In the genomic region with DNA sequence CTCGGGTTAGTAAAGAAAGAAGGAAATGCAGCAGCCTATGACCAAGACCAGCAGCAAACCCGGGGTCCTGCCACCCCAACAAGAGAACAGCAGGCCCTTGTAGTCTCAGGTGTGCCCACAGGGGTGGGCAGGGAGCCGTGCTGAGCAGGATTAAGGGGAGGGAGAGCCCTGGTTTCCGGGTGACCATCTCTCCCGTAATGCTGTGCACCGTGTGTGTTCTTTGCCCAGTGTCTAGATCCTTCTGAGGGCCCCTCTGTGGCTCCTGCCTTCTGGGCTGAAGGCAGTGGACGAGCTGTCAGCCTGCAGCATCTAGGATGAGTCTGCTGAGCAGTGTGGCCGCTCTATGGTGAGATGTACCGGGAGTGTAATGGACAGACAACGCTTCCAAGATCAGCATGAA, we compare ENCODE assay signal across 25 cellular contexts. TPM values are rescaled to one million over a fixed set of nuclear protein-coding genes. Genes with fewer than 3 reads are reported as not detected.
"Had no signal": no experiment of that assay in that cellular context is flagged by ENCODE, and none has a peak within 500 bp of the region (broad histone marks: within the 10 kb centered on the region; RNA-seq: fewer than 3 reads in every experiment).

No MANE protein-coding gene starts in this region.

- H3K4me3 Mint-ChIP-seq: activated CD4-positive, alpha-beta T cell treated with anti-CD3 and anti-CD28 coated beads for 36 hours; activated naive CD8-positive, alpha-beta T cell treated with anti-CD3 and anti-CD28 coated beads, Interleukin-2, amount 10 ng/mL, durations not matched to agents 7 days and 5 days; natural killer cell; stimulated activated effector memory CD8-positive, alpha-beta T cell treated with anti-CD3 and anti-CD28 coated beads, Interleukin-12 subunit alpha, Interleukin-12 subunit beta, amount 100 ng/mL, for 72 hours; stimulated activated naive CD8-positive, alpha-beta T cell treated with anti-CD3 and anti-CD28 coated beads, Interleukin-15, Interleukin-2, amounts not matched to agents 100 ng/mL and 50 ng/mL, for 24 hours; T-helper 2 cell treated with Interferon-gamma antibody and Interleukin-4, amounts not matched to agents 5 μg/mL and 100 μg/mL, for 36 hours had no signal

- H3K4me3 ChIP-seq: heart right ventricle, left ventricle myocardium inferior, lung, pancreas, prostate gland, skin epidermis, thoracic aorta, upper lobe of left lung had no signal

- H3K27me3 ChIP-seq: neutrophil, pancreas, upper lobe of left lung had no signal

- H3K4me1 Mint-ChIP-seq: activated CD4-positive, alpha-beta T cell treated with anti-CD3 and anti-CD28 coated beads for 36 hours; activated naive CD8-positive, alpha-beta T cell treated with anti-CD3 and anti-CD28 coated beads, Interleukin-2, amount 10 ng/mL, durations not matched to agents 7 days and 5 days; natural killer cell; stimulated activated effector memory CD8-positive, alpha-beta T cell treated with anti-CD3 and anti-CD28 coated beads, Interleukin-12 subunit alpha, Interleukin-12 subunit beta, amount 100 ng/mL, for 72 hours had no signal

- H3K36me3 ChIP-seq: brain microvascular endothelial cell, heart right ventricle, left ventricle myocardium inferior, neutrophil, pancreas, prostate gland, thoracic aorta, upper lobe of left lung had no signal

- H3K27ac ChIP-seq: brain microvascular endothelial cell, heart right ventricle, left ventricle myocardium inferior, neutrophil, pancreas, prostate gland, skin epidermis, thoracic aorta, upper lobe of left lung had no signal

- H3K27me3 Mint-ChIP-seq: activated naive CD8-positive, alpha-beta T cell treated with anti-CD3 and anti-CD28 coated beads, Interleukin-2, amount 10 ng/mL, durations not matched to agents 7 days and 5 days had no signal

- DNase-seq: activated CD4-positive, alpha-beta T cell treated with anti-CD3 and anti-CD28 coated beads, Interleukin-2, amount 50 U/mL, for 4 hours; activated CD4-positive, CD25-positive, alpha-beta regulatory T cell; activated effector memory CD4-positive, alpha-beta T cell treated with Interleukin-2 at 50 U/mL for 16 hours; activated naive CD4-positive, alpha-beta T cell treated with Interleukin-2 at 50 U/mL for 16 hours; activated naive CD8-positive, alpha-beta T cell treated with anti-CD3 and anti-CD28 coated beads, Interleukin-2, amount 10 ng/mL, durations not matched to agents 7 days and 5 days; caudate nucleus; cortex of kidney; natural killer cell; pancreas; retina; upper lobe of left lung had no signal

- H3K27ac Mint-ChIP-seq: activated CD4-positive, alpha-beta T cell treated with anti-CD3 and anti-CD28 coated beads for 36 hours; activated naive CD8-positive, alpha-beta T cell treated with anti-CD3 and anti-CD28 coated beads, Interleukin-2, amount 10 ng/mL, durations not matched to agents 7 days and 5 days; natural killer cell; stimulated activated effector memory CD8-positive, alpha-beta T cell treated with anti-CD3 and anti-CD28 coated beads, Interleukin-12 subunit alpha, Interleukin-12 subunit beta, amount 100 ng/mL, for 72 hours; stimulated activated naive CD8-positive, alpha-beta T cell treated with anti-CD3 and anti-CD28 coated beads, Interleukin-15, Interleukin-2, amounts not matched to agents 100 ng/mL and 50 ng/mL, for 24 hours; T-helper 2 cell treated with Interferon-gamma antibody and Interleukin-4, amounts not matched to agents 5 μg/mL and 100 μg/mL, for 36 hours had no signal

- H3K36me3 Mint-ChIP-seq: activated naive CD8-positive, alpha-beta T cell treated with anti-CD3 and anti-CD28 coated beads, Interleukin-2, amount 10 ng/mL, durations not matched to agents 7 days and 5 days; natural killer cell; stimulated activated effector memory CD8-positive, alpha-beta T cell treated with anti-CD3 and anti-CD28 coated beads, Interleukin-12 subunit alpha, Interleukin-12 subunit beta, amount 100 ng/mL, for 72 hours had no signal

- H3K4me1 ChIP-seq: heart right ventricle, left ventricle myocardium inferior, pancreas, prostate gland had no signal

- H3K9me3 ChIP-seq: heart right ventricle, left ventricle myocardium inferior, neutrophil, pancreas, prostate gland, thoracic aorta, upper lobe of left lung had no signal

- ATAC-seq: natural killer cell, sciatic nerve had no signal

- H3K9me3 Mint-ChIP-seq: activated naive CD8-positive, alpha-beta T cell treated with anti-CD3 and anti-CD28 coated beads, Interleukin-2, amount 10 ng/mL, durations not matched to agents 7 days and 5 days; natural killer cell; stimulated activated effector memory CD8-positive, alpha-beta T cell treated with anti-CD3 and anti-CD28 coated beads, Interleukin-12 subunit alpha, Interleukin-12 subunit beta, amount 100 ng/mL, for 72 hours; stimulated activated naive CD8-positive, alpha-beta T cell treated with anti-CD3 and anti-CD28 coated beads, Interleukin-15, Interleukin-2, amounts not matched to agents 100 ng/mL and 50 ng/mL, for 24 hours; T-helper 2 cell treated with Interferon-gamma antibody and Interleukin-4, amounts not matched to agents 5 μg/mL and 100 μg/mL, for 36 hours had no signal

RNA-seq across cellular contexts. Expression of gene PLEKHG4B, which starts 12.7 kb away (rescaled TPM):
- total RNA-seq: endothelial cell of umbilical vein, left ventricle myocardium inferior had no signal
